ENCODE assay signal across 8 cellular contexts in genomic region chr6:166997768-166998255, GRCh38. TPM values are rescaled to one million over a fixed set of nuclear protein-coding genes. Genes with fewer than 3 reads are reported as not detected.
DNase-seq lines count a peak whose midpoint lies in the region; ATAC-seq and TF ChIP-seq lines count a peak whose summit lies in the region.

No MANE protein-coding gene starts in this region.

- peak overlapping the region in 6 of 8 donors; percentile 10 to 88 (median 74) for H3K27ac Mint-ChIP-seq in CD8-positive, alpha-beta memory T cell
- peak overlapping the region; percentile 86 for H3K27ac Mint-ChIP-seq in activated naive CD8-positive, alpha-beta T cell treated with anti-CD3 and anti-CD28 coated beads, Interleukin-2, amount 10 ng/mL, durations not matched to agents 7 days and 5 days

- peak overlapping the region; percentile 3 for H3K4me3 ChIP-seq in CD8-positive, alpha-beta memory T cell (ENCODE audit: low read length)
- peak overlapping the region; percentile 97 for H3K4me3 ChIP-seq in left ventricle myocardium inferior
- H3K4me3 ChIP-seq in psoas muscle: peak overlapping the region; percentile 86

- H3K4me1 ChIP-seq in CD8-positive, alpha-beta memory T cell (ENCODE audit: insufficient read depth, low read length): peaks cover 28% of the 10 kb centered on the region
- H3K4me1 ChIP-seq in left ventricle myocardium inferior: peaks cover 38% of the 10 kb centered on the region
- H3K4me1 ChIP-seq in psoas muscle: peaks cover 17% of the 10 kb centered on the region

- POLR2A ChIA-PET in CD8-positive, alpha-beta memory T cell (lab: Charles Lee): no interaction called here
- POLR2A ChIA-PET in activated naive CD8-positive, alpha-beta T cell treated with anti-CD3 and anti-CD28 coated beads, Interleukin-2, amount 10 ng/mL, durations not matched to agents 7 days and 5 days (lab: Charles Lee): interaction anchor here (2.5 to 3.4 kb wide), 2 partner anchors 38 to 42 kb away, joined by 20 to 22 read pairs; partner anchors contain the start of gene RNASET2

- H3K4me3 Mint-ChIP-seq in CD8-positive, alpha-beta memory T cell: peak overlapping the region; percentile 78 to 95 (median 87)
- peak overlapping the region; percentile 87 for H3K4me3 Mint-ChIP-seq in activated naive CD8-positive, alpha-beta T cell treated with anti-CD3 and anti-CD28 coated beads, Interleukin-2, amount 10 ng/mL, durations not matched to agents 7 days and 5 days

- peak; percentile 57 for TF ChIP-seq CTCF in left ventricle myocardium inferior (IDR thresholded peaks at IDR 0.05; ENCODE audit: borderline replicate concordance)
- TF ChIP-seq CTCF in psoas muscle (IDR thresholded peaks at IDR 0.05): no peak

- peak; percentile 12 to 64 (median 22) for DNase-seq in CD8-positive, alpha-beta memory T cell
- peak; percentile 76 for DNase-seq in HuH-7 (ENCODE audit: low spot score)
- DNase-seq in SK-N-DZ (ENCODE audit: low spot score): peak; percentile 63
- DNase-seq in activated naive CD8-positive, alpha-beta T cell treated with anti-CD3 and anti-CD28 coated beads, Interleukin-2, amount 10 ng/mL, durations not matched to agents 7 days and 5 days: peak; percentile 55
- DNase-seq in left ventricle myocardium inferior: peak; percentile 47
- peak; percentile 43 to 60 for DNase-seq in psoas muscle

- H3K9me3 Mint-ChIP-seq in CD8-positive, alpha-beta memory T cell: no peaks in the 10 kb centered on the region
- H3K9me3 Mint-ChIP-seq in activated naive CD8-positive, alpha-beta T cell treated with anti-CD3 and anti-CD28 coated beads, Interleukin-2, amount 10 ng/mL, durations not matched to agents 7 days and 5 days: no peaks in the 10 kb centered on the region

- ATAC-seq in GM19452 (IDR thresholded peaks at IDR 0.05; ENCODE audit: unreplicated experiment) (peak; percentile 30), psoas muscle (no peak), GM21367 (IDR thresholded peaks at IDR 0.05; ENCODE audit: unreplicated experiment) (no peak)
- ATAC-seq in activated naive CD8-positive, alpha-beta T cell treated with anti-CD3 and anti-CD28 coated beads, Interleukin-2, amount 10 ng/mL, durations not matched to agents 7 days and 5 days (ENCODE audit: low read depth): peak; percentile 7

- H3K4me1 Mint-ChIP-seq in CD8-positive, alpha-beta memory T cell: peaks cover 30 to 41% (median 33%) of the 10 kb centered on the region in 3 donors
- peaks cover 19% of the 10 kb centered on the region for H3K4me1 Mint-ChIP-seq in activated naive CD8-positive, alpha-beta T cell treated with anti-CD3 and anti-CD28 coated beads, Interleukin-2, amount 10 ng/mL, durations not matched to agents 7 days and 5 days

- intact Hi-C loops in left ventricle myocardium inferior (cut with micrococcal nuclease) (no loop called here), psoas muscle (cut with DNase I) (loop anchor here (5.0 kb wide), 1 partner anchor 41 kb away; the partner anchor contains the start of gene RNASET2 (in 2 of the 2))

- no peaks in the 10 kb centered on the region for H3K27me3 Mint-ChIP-seq in CD8-positive, alpha-beta memory T cell
- H3K27me3 Mint-ChIP-seq in activated naive CD8-positive, alpha-beta T cell treated with anti-CD3 and anti-CD28 coated beads, Interleukin-2, amount 10 ng/mL, durations not matched to agents 7 days and 5 days: no peaks in the 10 kb centered on the region

- WGBS in psoas muscle, 3 donors: 3 to 7% (median 6%) methylated on average over 37 to 38 of the region's 38 CpGs

- no peak overlapping the region for H3K27ac ChIP-seq in CD8-positive, alpha-beta memory T cell (ENCODE audit: low read depth, low read length)
- no peak overlapping the region for H3K27ac ChIP-seq in left ventricle myocardium inferior (replicated peaks)
- H3K27ac ChIP-seq in psoas muscle: peak overlapping the region; percentile 62

- peaks cover 4% of the 10 kb centered on the region for H3K36me3 ChIP-seq in CD8-positive, alpha-beta memory T cell (ENCODE audit: insufficient read depth, low read length)
- no peaks in the 10 kb centered on the region for H3K36me3 ChIP-seq in left ventricle myocardium inferior
- peaks cover 0 to 15% of the 10 kb centered on the region in 2 donors for H3K36me3 ChIP-seq in psoas muscle (ENCODE audit: insufficient read depth in 1 of 2, low read depth in 1 of 2)

- no peaks in the 10 kb centered on the region for H3K27me3 ChIP-seq in CD8-positive, alpha-beta memory T cell (ENCODE audit: insufficient read depth, low read length, poor library complexity, severe bottlenecking)
- H3K27me3 ChIP-seq in left ventricle myocardium inferior (ENCODE audit: low read depth) (no peaks in the 10 kb centered on the region), psoas muscle (ENCODE audit: insufficient read depth in 3 of 3, low read length in 2 of 3) (no peaks in the 10 kb centered on the region)

- no peaks in the 10 kb centered on the region for H3K9me3 ChIP-seq in CD8-positive, alpha-beta memory T cell (ENCODE audit: low read length)
- H3K9me3 ChIP-seq in left ventricle myocardium inferior (replicated peaks): no peaks in the 10 kb centered on the region
- H3K9me3 ChIP-seq in psoas muscle: no peaks in the 10 kb centered on the region

- peaks cover 0 to 25% (median 5%) of the 10 kb centered on the region in 3 donors for H3K36me3 Mint-ChIP-seq in CD8-positive, alpha-beta memory T cell
- H3K36me3 Mint-ChIP-seq in activated naive CD8-positive, alpha-beta T cell treated with anti-CD3 and anti-CD28 coated beads, Interleukin-2, amount 10 ng/mL, durations not matched to agents 7 days and 5 days: peaks cover 23% of the 10 kb centered on the region

- CTCF ChIA-PET in CD8-positive, alpha-beta memory T cell (lab: Charles Lee): interaction anchor here (1.0 kb wide), 2 partner anchors 8 to 144 kb away, joined by 3 to 5 read pairs; no protein-coding TSS in a partner anchor

RNA-seq across cellular contexts. Expression of gene CEP43, which starts 1.4 kb away (rescaled TPM):
- 10 to 100 TPM; 26.4 to 29.5 TPM for total RNA-seq in CD8-positive, alpha-beta memory T cell
- polyA plus RNA-seq in CD8-positive, alpha-beta memory T cell: 6.8 TPM
- polyA plus RNA-seq in SK-N-DZ (2014; cell fraction: cytosol; rRNA removed): 33.1 and 38.1 TPM in 2 replicates
- polyA plus RNA-seq in SK-N-DZ (2014; cell fraction: nucleus; rRNA removed): 48.7 and 63.1 TPM in 2 replicates
- total RNA-seq in activated naive CD8-positive, alpha-beta T cell treated with anti-CD3 and anti-CD28 coated beads, Interleukin-2, amount 10 ng/mL, durations not matched to agents 7 days and 5 days: 10 to 100 TPM; 23.3 to 26.3 TPM
- total RNA-seq in left ventricle myocardium inferior: 12.3 TPM
- 1 to 10 TPM; 3.0 to 7.9 (median 5.8) TPM for total RNA-seq in psoas muscle
- 10 to 100 TPM in 1 of 3 donors, 1 to 10 TPM in 2; 3.7 to 18.8 (median 9.2) TPM for polyA plus RNA-seq in psoas muscle

RNA-seq across cellular contexts. Expression of gene RNASET2, which starts 41.5 kb away (rescaled TPM):
- 10 to 100 TPM; 22.3 to 27.6 TPM for total RNA-seq in CD8-positive, alpha-beta memory T cell
- polyA plus RNA-seq in CD8-positive, alpha-beta memory T cell: 232 TPM
- 14.5 and 14.9 TPM in 2 replicates for polyA plus RNA-seq in SK-N-DZ (2014; cell fraction: cytosol; rRNA removed)
- 19.2 and 20.8 TPM in 2 replicates for polyA plus RNA-seq in SK-N-DZ (2014; cell fraction: nucleus; rRNA removed)
- 10 to 100 TPM; 69.2 to 73.1 TPM for total RNA-seq in activated naive CD8-positive, alpha-beta T cell treated with anti-CD3 and anti-CD28 coated beads, Interleukin-2, amount 10 ng/mL, durations not matched to agents 7 days and 5 days
- 13.4 TPM for total RNA-seq in left ventricle myocardium inferior
- total RNA-seq in psoas muscle: 10 to 100 TPM in 1 of 4 donors, 1 to 10 TPM in 3; 2.8 to 10.1 (median 6.5) TPM
- 1 to 10 TPM; 3.6 to 3.9 (median 3.7) TPM for polyA plus RNA-seq in psoas muscle

Comparison
In these comparisons a context has a peak if more than half of its experiments do, and no peak if none do; other contexts are left out.
1. DNase-seq: peak in every context shown above with its lines; median percentile 76 in HuH-7; 63 in SK-N-DZ; 55 in activated naive CD8-positive, alpha-beta T cell treated with anti-CD3 and anti-CD28 coated beads, Interleukin-2, amount 10 ng/mL, durations not matched to agents 7 days and 5 days; 52 in psoas muscle; 47 in left ventricle myocardium inferior; 22 in CD8-positive, alpha-beta memory T cell.
2. H3K4me3 ChIP-seq: peak in every context shown above with its lines; median percentile 97 in left ventricle myocardium inferior; 86 in psoas muscle; 3 in CD8-positive, alpha-beta memory T cell.
3. ATAC-seq: peak in GM19452 (single experiment) and activated naive CD8-positive, alpha-beta T cell treated with anti-CD3 and anti-CD28 coated beads, Interleukin-2, amount 10 ng/mL, durations not matched to agents 7 days and 5 days (single experiment); none in psoas muscle (0 of 4) and GM21367 (single experiment).